In genomic region chr10:77541944-77542343, GRCh38 we compare ENCODE assay signal across 30 cellular contexts.
"Had no signal": no experiment of that assay in that cellular context is flagged by ENCODE, and none has a peak within 500 bp of the region (broad histone marks: within the 10 kb centered on the region; RNA-seq: fewer than 3 reads in every experiment).

No MANE protein-coding gene starts in this region.

- H3K27me3 ChIP-seq: adrenal gland, body of pancreas, esophagus squamous epithelium, gastroesophageal sphincter, hepatocyte had no signal

- H2AFZ ChIP-seq: hepatocyte had no signal

- H3K36me3 Mint-ChIP-seq: activated naive CD4-positive, alpha-beta T cell treated with anti-CD3 and anti-CD28 coated beads, Interleukin-2, amount 50 U/mL, for 24 hours; activated naive CD8-positive, alpha-beta T cell treated with anti-CD3 and anti-CD28 coated beads for 36 hours had no signal

- H3K27ac Mint-ChIP-seq: activated B cell treated with CpG ODN at 0.5 μM for 24 hours; activated naive CD4-positive, alpha-beta T cell treated with anti-CD3 and anti-CD28 coated beads for 36 hours; activated naive CD4-positive, alpha-beta T cell treated with anti-CD3 and anti-CD28 coated beads, Interleukin-2, amount 50 U/mL, for 24 hours; activated naive CD8-positive, alpha-beta T cell treated with anti-CD3 and anti-CD28 coated beads for 36 hours; activated naive CD8-positive, alpha-beta T cell treated with anti-CD3 and anti-CD28 coated beads, Interleukin-2, amount 50 U/mL, for 24 hours; activated T-cell treated with anti-CD3 and anti-CD28 coated beads, Interleukin-2, amount 50 U/mL, for 24 hours; activated T-cell treated with anti-CD3 and anti-CD28 coated beads, Interleukin-2, amount 50 U/mL, for 72 hours; T-helper 17 cell; T-helper 2 cell treated with Interferon-gamma antibody and Interleukin-4, amounts not matched to agents 5 μg/mL and 100 μg/mL, for 36 hours had no signal

- H3K36me3 ChIP-seq: adrenal gland, esophagus squamous epithelium, gastroesophageal sphincter, heart right ventricle, WERI-Rb-1 had no signal

- H3K4me3 ChIP-seq: adrenal gland, body of pancreas, esophagus squamous epithelium, gastroesophageal sphincter, heart right ventricle, hepatocyte had no signal

- H3K4me3 Mint-ChIP-seq: activated naive CD4-positive, alpha-beta T cell treated with anti-CD3 and anti-CD28 coated beads for 36 hours; activated naive CD4-positive, alpha-beta T cell treated with anti-CD3 and anti-CD28 coated beads, Interleukin-2, amount 50 U/mL, for 24 hours; activated naive CD8-positive, alpha-beta T cell treated with anti-CD3 and anti-CD28 coated beads for 36 hours; activated naive CD8-positive, alpha-beta T cell treated with anti-CD3 and anti-CD28 coated beads, Interleukin-2, amount 50 U/mL, for 24 hours; activated T-cell treated with anti-CD3 and anti-CD28 coated beads, Interleukin-2, amount 50 U/mL, for 24 hours; activated T-cell treated with anti-CD3 and anti-CD28 coated beads, Interleukin-2, amount 50 U/mL, for 72 hours; T-helper 17 cell; T-helper 2 cell treated with Interferon-gamma antibody and Interleukin-4, amounts not matched to agents 5 μg/mL and 100 μg/mL, for 36 hours had no signal

- H3K4me1 ChIP-seq: adrenal gland, body of pancreas had no signal

- H3K27me3 Mint-ChIP-seq: activated B cell treated with CpG ODN at 0.5 μM for 24 hours had no signal

- H3K79me2 ChIP-seq: hepatocyte had no signal

- H3K27ac ChIP-seq: body of pancreas, epithelial cell of prostate, esophagus squamous epithelium, gastroesophageal sphincter, hepatocyte, WERI-Rb-1 had no signal

- DNase-seq: activated B cell treated with CpG ODN at 0.5 μM for 24 hours; activated CD4-positive, alpha-beta T cell treated with anti-CD3 and anti-CD28 coated beads for 48 hours; activated CD4-positive, alpha-beta T cell treated with anti-CD3 and anti-CD28 coated beads, Interleukin-2, amount 50 U/mL, for 1 hour; activated CD4-positive, alpha-beta T cell treated with anti-CD3 and anti-CD28 coated beads, Interleukin-2, amount 50 U/mL, for 48 hours; activated CD8-positive, alpha-beta memory T cell treated with anti-CD3 and anti-CD28 coated beads, Interleukin-2, amount 50 U/mL, for 48 hours; activated gamma-delta T cell treated with Interleukin-2 at 50 U/mL for 16 hours; activated naive CD4-positive, alpha-beta T cell treated with anti-CD3 and anti-CD28 coated beads for 36 hours; activated naive CD8-positive, alpha-beta T cell treated with anti-CD3 and anti-CD28 coated beads for 36 hours; activated naive CD8-positive, alpha-beta T cell treated with anti-CD3 and anti-CD28 coated beads, Interleukin-2, amount 50 U/mL, for 24 hours; activated T-cell treated with anti-CD3 and anti-CD28 coated beads for 4 hours; activated T-cell treated with anti-CD3 and anti-CD28 coated beads, Interleukin-2, amount 50 U/mL, for 24 hours; activated T-cell treated with anti-CD3 and anti-CD28 coated beads, Interleukin-2, amount 50 U/mL, for 72 hours; adrenal gland; amygdala; aorta; body of pancreas; cortex of kidney; effector CD8-positive, alpha-beta T cell; esophagus squamous epithelium; foreskin melanocyte; heart right ventricle; T-helper 17 cell; T1000; WERI-Rb-1 had no signal

- H3K9me3 Mint-ChIP-seq: activated B cell treated with CpG ODN at 0.5 μM for 24 hours; T-helper 2 cell treated with Interferon-gamma antibody and Interleukin-4, amounts not matched to agents 5 μg/mL and 100 μg/mL, for 36 hours had no signal

- H3K4me2 ChIP-seq: hepatocyte had no signal

- H3K9me3 ChIP-seq: adrenal gland, body of pancreas, esophagus squamous epithelium, gastroesophageal sphincter had no signal

- H3K4me1 Mint-ChIP-seq: activated naive CD4-positive, alpha-beta T cell treated with anti-CD3 and anti-CD28 coated beads, Interleukin-2, amount 50 U/mL, for 24 hours; activated naive CD8-positive, alpha-beta T cell treated with anti-CD3 and anti-CD28 coated beads for 36 hours; activated naive CD8-positive, alpha-beta T cell treated with anti-CD3 and anti-CD28 coated beads, Interleukin-2, amount 50 U/mL, for 24 hours; T-helper 17 cell had no signal

- ATAC-seq: activated CD4-positive, CD25-positive, alpha-beta regulatory T cell treated with anti-CD3 and anti-CD28 coated beads, Interleukin-2, amount 50 U/mL, for 24 hours; activated naive CD8-positive, alpha-beta T cell treated with anti-CD3 and anti-CD28 coated beads, Interleukin-2, amount 50 U/mL, for 24 hours; activated T-cell treated with anti-CD3 and anti-CD28 coated beads, Interleukin-2, amount 50 U/mL, for 72 hours; body of pancreas; gastroesophageal sphincter; heart right ventricle; T-helper 17 cell had no signal
